8 cellular contexts compared by ENCODE assay signal in genomic region chr9:93071464-93071863, GRCh38. TPM values are rescaled to one million over a fixed set of nuclear protein-coding genes. Genes with fewer than 3 reads are reported as not detected.
DNase-seq lines count a peak whose midpoint lies in the region; TF ChIP-seq lines count a peak whose summit lies in the region.
"Had no signal": no experiment of that assay in that cellular context is flagged by ENCODE, and none has a peak within 500 bp of the region (broad histone marks: within the 10 kb centered on the region; RNA-seq: fewer than 3 reads in every experiment).

No MANE protein-coding gene starts in this region.

- H3K9me3 ChIP-seq in Caco-2 (no peaks in the 10 kb centered on the region), SK-N-SH (no peaks in the 10 kb centered on the region), MM.1S (replicated peaks; ENCODE audit: insufficient read depth, low read length) (no peaks in the 10 kb centered on the region), stomach (no peaks in the 10 kb centered on the region)

- H3K9me2 ChIP-seq in SK-N-SH: no peaks in the 10 kb centered on the region
- H3K9me2 ChIP-seq in MM.1S (replicated peaks; ENCODE audit: insufficient read depth, low read length): no peaks in the 10 kb centered on the region

- no TSS peak for BruUV-seq in Caco-2 (replicated peaks; lab: Mats Ljungman, UMichigan)

- no peaks in the 10 kb centered on the region for H3K4me1 ChIP-seq in Caco-2
- peaks cover 0 to 18% of the 10 kb centered on the region in 2 experiments; a peak in 1 of 4 replicates for H3K4me1 ChIP-seq in SK-N-SH (ENCODE audit: control insufficient read depth in 1 of 2, insufficient read depth in 2 of 2, low read depth in 1 of 2, low read length in 1 of 2)
- H3K4me1 ChIP-seq in MM.1S (ENCODE audit: low read length): peaks cover 12% of the 10 kb centered on the region
- H3K4me1 ChIP-seq in stomach: peaks cover 10 to 25% (median 15%) of the 10 kb centered on the region in 4 donors

- H3K4me3 ChIP-seq in Caco-2 (ENCODE audit: low read depth, low read length) (no peak overlapping the region), SK-N-SH (ENCODE audit: low read depth in 2 of 2, low read length in 1 of 2) (no peak overlapping the region), MM.1S (ENCODE audit: low read length) (no peak overlapping the region), stomach (no peak overlapping the region)
- H3K4me3 ChIP-seq: skin epidermis had no signal

- H3F3A ChIP-seq in SK-N-SH (replicated peaks; ENCODE audit: insufficient read depth) (no peaks in the 10 kb centered on the region), MM.1S (ENCODE audit: insufficient read depth, low read length) (no peaks in the 10 kb centered on the region)

- no peaks in the 10 kb centered on the region for H3K27me3 Mint-ChIP-seq in Caco-2 (ENCODE audit: insufficient read depth, unreplicated experiment)

- H3K27me3 ChIP-seq in Caco-2 (replicated peaks; ENCODE audit: control insufficient read depth, insufficient read depth, low read length) (no peaks in the 10 kb centered on the region), SK-N-SH (ENCODE audit: insufficient read depth) (no peaks in the 10 kb centered on the region), MM.1S (replicated peaks; ENCODE audit: insufficient read depth, low read length) (no peaks in the 10 kb centered on the region), stomach (no peaks in the 10 kb centered on the region)

- no peak for TF ChIP-seq RAD21 in SK-N-SH (IDR thresholded peaks at IDR 0.05; ENCODE audit: low read length)

- H3K9ac ChIP-seq in SK-N-SH (no peak overlapping the region), MM.1S (ENCODE audit: low read length) (no peak overlapping the region)

- H3K4me2 ChIP-seq in SK-N-SH (no peak overlapping the region), MM.1S (ENCODE audit: low read depth, low read length) (no peak overlapping the region)

- no peaks in the 10 kb centered on the region for H3K9me3 Mint-ChIP-seq in Caco-2 (ENCODE audit: unreplicated experiment)

- H3K27ac ChIP-seq in SK-N-SH (ENCODE audit: low read depth in 2 of 2, low read length in 1 of 2) (peak overlapping the region in 1 of 2 experiments; percentile 77; a peak in 1 of 4 replicates), MM.1S (ENCODE audit: low read length) (no peak overlapping the region), stomach (peak overlapping the region in 1 of 5 donors; percentile 50)
- H3K27ac ChIP-seq: skin epidermis had no signal

- WGBS in SK-N-SH (ENCODE audit: low lambda C conversion rate): 83% methylated on average over 6 of the region's 7 CpGs
- WGBS in stomach, 5 donors: 61 to 74% (median 64%) methylated on average over 7 of the region's 7 CpGs

- TF ChIP-seq EP300 in SK-N-SH (IDR thresholded peaks at IDR 0.05; ENCODE audit: borderline replicate concordance in 1 of 2, low read depth in 1 of 2, low read length in 1 of 2) (no peak), stomach (IDR thresholded peaks at IDR 0.05) (no peak)

- CTCF ChIA-PET in Caco-2 (lab: Charles Lee) (no interaction called here), SK-N-SH (lab: Yijun Ruan, JAX) (interaction anchor here (0.6 kb wide), 1 partner anchor 24 kb away, joined by 3 read pairs; no protein-coding TSS in a partner anchor)

- H2AFZ ChIP-seq in SK-N-SH (ENCODE audit: low read depth): no peak overlapping the region
- H2AFZ ChIP-seq in MM.1S (ENCODE audit: low read length): no peak overlapping the region

- H3K4me1 Mint-ChIP-seq in Caco-2 (ENCODE audit: low read depth, unreplicated experiment): no peaks in the 10 kb centered on the region

- TF ChIP-seq POLR2A in stomach (IDR thresholded peaks at IDR 0.05): no peak

- no peak for TF ChIP-seq CTCF in Caco-2 (IDR thresholded peaks at IDR 0.05; ENCODE audit: insufficient read depth in 1 of 2, low read depth in 1 of 2, low read length in 1 of 2, severe bottlenecking in 1 of 2, unreplicated experiment in 1 of 2)
- TF ChIP-seq CTCF in SK-N-SH (IDR thresholded peaks at IDR 0.05): no peak
- no peak for TF ChIP-seq CTCF in MM.1S (IDR thresholded peaks at IDR 0.05; ENCODE audit: low read length)
- TF ChIP-seq CTCF in stomach (IDR thresholded peaks at IDR 0.05): no peak

- H3K27ac Mint-ChIP-seq in Caco-2 (ENCODE audit: unreplicated experiment): no peak overlapping the region

- no peak overlapping the region for H3K4me3 Mint-ChIP-seq in Caco-2 (ENCODE audit: unreplicated experiment)

- H3K36me3 ChIP-seq in Caco-2 (ENCODE audit: control insufficient read depth, insufficient read depth, low read length) (no peaks in the 10 kb centered on the region), SK-N-SH (replicated peaks in 1 of 2; ENCODE audit: control insufficient read depth in 1 of 2, insufficient read depth in 2 of 2, low read length in 1 of 2) (no peaks in the 10 kb centered on the region), MM.1S (replicated peaks; ENCODE audit: insufficient read depth, low read length) (no peaks in the 10 kb centered on the region), stomach (no peaks in the 10 kb centered on the region)

- H3K79me2 ChIP-seq in SK-N-SH (ENCODE audit: insufficient read depth): no peaks in the 10 kb centered on the region
- no peaks in the 10 kb centered on the region for H3K79me2 ChIP-seq in MM.1S (ENCODE audit: low read length)

- DNase-seq in Caco-2 (peak; percentile 20 to 52), H4 (ENCODE audit: low spot score) (peak; percentile 36), SK-N-SH (peak; percentile 69), iris pigment epithelial cell (ENCODE audit: low read depth) (peak; percentile 28), MM.1S (no peak), GM19238 (ENCODE audit: insufficient read length, low spot score) (no peak), stomach (no peak)

- intact Hi-C loops in Caco-2 (cut with micrococcal nuclease; ENCODE audit: unreplicated experiment): no loop called here
- intact Hi-C loops in stomach (cut with DNase I; ENCODE audit: low total_unique reads): no loop called here

- POLR2A ChIA-PET in Caco-2 (lab: Charles Lee): no interaction called here
- POLR2A ChIA-PET in SK-N-SH (lab: Yijun Ruan, JAX): no interaction called here

- H3K36me3 Mint-ChIP-seq in Caco-2 (ENCODE audit: insufficient read depth, unreplicated experiment): no peaks in the 10 kb centered on the region

- no peaks in the 10 kb centered on the region for H4K20me1 ChIP-seq in SK-N-SH (ENCODE audit: insufficient read depth)
- H4K20me1 ChIP-seq in MM.1S (ENCODE audit: insufficient read depth, low read length): no peaks in the 10 kb centered on the region

TF ChIP-seq in SK-N-SH, 30 proteins besides CTCF, POLR2A, EP300 and RAD21:
- TF ChIP-seq SIN3A (IDR thresholded peaks at IDR 0.05; ENCODE audit: borderline replicate concordance, low read depth, low read length) (no peak), FOXJ3 (CRISPR knock-in tag; IDR thresholded peaks at IDR 0.05) (no peak), CHD2 (IDR thresholded peaks at IDR 0.05; ENCODE audit: low read length, partially characterized antibody) (no peak), USF2 (IDR thresholded peaks at IDR 0.05; ENCODE audit: borderline replicate concordance, low read depth, low read length) (peak; percentile 21; the same call in 1 of the 2 replicates), GABPA (IDR thresholded peaks at IDR 0.05; ENCODE audit: low read depth) (no peak), ELF1 (IDR thresholded peaks at IDR 0.05) (no peak), NRF1 (IDR thresholded peaks at IDR 0.05; ENCODE audit: low read depth, low read length) (no peak), NFIC (IDR thresholded peaks at IDR 0.05; ENCODE audit: borderline replicate concordance) (no peak), TCF12 (IDR thresholded peaks at IDR 0.05) (no peak), FOXM1 (IDR thresholded peaks at IDR 0.05; ENCODE audit: low read depth) (no peak), USF1 (IDR thresholded peaks at IDR 0.05; ENCODE audit: borderline replicate concordance, low read depth) (peak; percentile 91)

RNA-seq across cellular contexts. Expression of gene SUSD3, which starts 13.0 kb away (rescaled TPM):
- total RNA-seq in Caco-2 (2022) (2.2 and 2.9 TPM in 2 replicates), stomach (1 to 10 TPM in 3 of 5 donors, not detected in 2; 1.7 to 4.5 (median 2.4) TPM)
- total RNA-seq in H4 (2014; rRNA removed; shearing (Covaris generic)): not detected in 2 replicates
- polyA plus RNA-seq in SK-N-SH (2012; rRNA removed) (0.49 and 0.67 TPM in 2 replicates), stomach (1 to 10 TPM; 2.0 to 3.4 (median 2.9) TPM)
- 0.33 and 0.35 TPM in 2 replicates for polyA plus RNA-seq in SK-N-SH (2012; cell fraction: cytosol; rRNA removed)
- polyA plus RNA-seq in SK-N-SH (2012; cell fraction: nucleus; rRNA removed): 0.09 and 0.13 TPM in 2 replicates

RNA-seq across cellular contexts. Expression of gene CARD19, which starts 24.6 kb away (rescaled TPM):
- total RNA-seq in Caco-2 (2022) (10.6 and 11.4 TPM in 2 replicates), stomach (10 to 100 TPM; 14.3 to 95.1 (median 58.0) TPM)
- 63.3 and 72.3 TPM in 2 replicates for total RNA-seq in H4 (2014; rRNA removed; shearing (Covaris generic))
- polyA plus RNA-seq in SK-N-SH (2012; rRNA removed) (141 and 165 TPM in 2 replicates), stomach (10 to 100 TPM; 32.9 to 46.6 (median 44.5) TPM)
- 70.5 and 92.4 TPM in 2 replicates for polyA plus RNA-seq in SK-N-SH (2012; cell fraction: cytosol; rRNA removed)
- polyA plus RNA-seq in SK-N-SH (2012; cell fraction: nucleus; rRNA removed): 149 and 161 TPM in 2 replicates

Comparison
In these comparisons a context has a peak if more than half of its experiments do, and no peak if none do; other contexts are left out.
1. DNase-seq: peak in Caco-2 (2 of 2), H4 (single experiment), SK-N-SH (single experiment) and iris pigment epithelial cell (single experiment); none in MM.1S (single experiment), GM19238 (single experiment) and stomach (single experiment).